In the genomic region with DNA sequence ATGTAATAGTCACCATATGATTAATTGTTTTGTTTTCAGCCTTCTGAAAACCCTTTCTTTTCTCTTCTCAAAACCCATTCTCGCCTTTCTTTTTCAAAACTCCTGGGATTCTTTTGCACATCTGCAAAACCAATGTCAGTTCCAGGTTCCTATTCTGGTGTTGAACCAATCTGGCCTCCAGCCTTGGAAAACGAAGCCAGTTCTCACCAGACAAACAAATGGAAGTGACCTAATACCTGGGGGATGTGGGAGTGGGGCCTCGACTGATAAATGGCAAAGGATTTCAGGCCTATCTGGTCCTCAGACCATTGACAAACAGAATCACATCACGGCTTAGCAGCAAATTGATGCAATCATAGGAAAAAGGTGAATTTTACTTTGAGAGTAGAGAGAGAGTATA, we compare ENCODE assay signal across 15 cellular contexts.
DNase-seq lines count a peak whose midpoint lies in the region; ATAC-seq and TF ChIP-seq lines count a peak whose summit lies in the region.
"Had no signal": no experiment of that assay in that cellular context is flagged by ENCODE, and none has a peak within 500 bp of the region (broad histone marks: within the 10 kb centered on the region; RNA-seq: fewer than 3 reads in every experiment).

No MANE protein-coding gene starts in this region.

- peaks cover 4 to 17% (median 10%) of the 10 kb centered on the region in 5 donors for H3K27me3 Mint-ChIP-seq in naive thymus-derived CD8-positive, alpha-beta T cell
- H3K27me3 Mint-ChIP-seq: CD4-positive, CD25-positive, alpha-beta regulatory T cell had no signal

- H3K4ac ChIP-seq in mesenchymal stem cell (ENCODE audit: low read depth in 1 of 2, low read length in 2 of 2): no peak overlapping the region

- no peaks in the 10 kb centered on the region for H3K36me3 Mint-ChIP-seq in naive thymus-derived CD8-positive, alpha-beta T cell
- H3K36me3 Mint-ChIP-seq: CD4-positive, CD25-positive, alpha-beta regulatory T cell had no signal

- H3K4me1 Mint-ChIP-seq in naive thymus-derived CD8-positive, alpha-beta T cell: peaks cover 0 to 2% (median 0%) of the 10 kb centered on the region in 4 donors
- H3K4me1 Mint-ChIP-seq: CD4-positive, CD25-positive, alpha-beta regulatory T cell had no signal

- no peak overlapping the region for H2BK15ac ChIP-seq in mesenchymal stem cell (ENCODE audit: low read depth, poor library complexity, severe bottlenecking)

- no peak for TF ChIP-seq CTCF in astrocyte of the spinal cord (IDR thresholded peaks at IDR 0.05; ENCODE audit: low read depth, low read length)

- no peak overlapping the region for H3K14ac ChIP-seq in mesenchymal stem cell (ENCODE audit: low read length in 2 of 2)

- H4K8ac ChIP-seq in mesenchymal stem cell (ENCODE audit: low read length): no peak overlapping the region

- peak overlapping the region; percentile 44 for H4K91ac ChIP-seq in mesenchymal stem cell (ENCODE audit: low read length)

- H2AFZ ChIP-seq in ACC112 (ENCODE audit: low read length, unreplicated experiment) (no peak overlapping the region), mesenchymal stem cell (ENCODE audit: low read depth, low read length) (no peak overlapping the region)

- no peak overlapping the region for H2BK120ac ChIP-seq in mesenchymal stem cell (ENCODE audit: low read depth, low read length)

- peaks cover 8% of the 10 kb centered on the region for H3K79me1 ChIP-seq in mesenchymal stem cell (replicated peaks; ENCODE audit: low read length, poor library complexity, severe bottlenecking)

- no peak overlapping the region for H3K27ac Mint-ChIP-seq in naive thymus-derived CD8-positive, alpha-beta T cell
- H3K27ac Mint-ChIP-seq: CD4-positive, CD25-positive, alpha-beta regulatory T cell; HFFc6 had no signal

- H3K27ac ChIP-seq in ACC112 (ENCODE audit: low read depth, low read length) (peak overlapping the region; percentile 68), mesenchymal stem cell (ENCODE audit: low read length, poor library complexity, severe bottlenecking) (peak overlapping the region; percentile 68)
- H3K27ac ChIP-seq: 22Rv1; BLaER1 treated with 17β-estradiol and CSF1 and Interleukin-3, amounts not matched to agents 10 nM and 100 nM had no signal

- in situ Hi-C loops in astrocyte of the spinal cord (cut with HindIII; ENCODE audit: low sequenced_read_pairs): no loop called here

- no peaks in the 10 kb centered on the region for H3K9me3 ChIP-seq in mesenchymal stem cell (ENCODE audit: control insufficient read depth, low read length)
- H3K9me3 ChIP-seq: BLaER1 treated with 17β-estradiol and CSF1 and Interleukin-3, amounts not matched to agents 10 nM and 100 nM had no signal

- H3K36me3 ChIP-seq in ACC112 (ENCODE audit: insufficient read depth, low read length): peaks cover 21% of the 10 kb centered on the region
- H3K36me3 ChIP-seq in mesenchymal stem cell (ENCODE audit: control insufficient read depth in 1 of 2, insufficient read depth in 2 of 2, low read depth in 1 of 2, low read length in 2 of 2): peaks cover 0 to 9% of the 10 kb centered on the region in 2 experiments
- H3K36me3 ChIP-seq in H7 (replicated peaks; ENCODE audit: control insufficient read depth, insufficient read depth, low read length): no peaks in the 10 kb centered on the region
- H3K36me3 ChIP-seq: BLaER1 treated with 17β-estradiol and CSF1 and Interleukin-3, amounts not matched to agents 10 nM and 100 nM had no signal

- H3K4me3 ChIP-seq in ACC112 (ENCODE audit: low read depth, low read length): no peak overlapping the region
- H3K4me3 ChIP-seq in astrocyte of the spinal cord (ENCODE audit: low read depth, low read length): no peak overlapping the region
- no peak overlapping the region for H3K4me3 ChIP-seq in mesenchymal stem cell (ENCODE audit: insufficient read depth in 1 of 2, low read depth in 1 of 2, low read length in 2 of 2)
- no peak overlapping the region for H3K4me3 ChIP-seq in H7 (ENCODE audit: insufficient read depth, low read depth, low read length)
- H3K4me3 ChIP-seq: BLaER1 treated with 17β-estradiol and CSF1 and Interleukin-3, amounts not matched to agents 10 nM and 100 nM had no signal

- no peak overlapping the region for H3K4me2 ChIP-seq in mesenchymal stem cell (ENCODE audit: low read length, poor library complexity, severe bottlenecking)
- H3K4me2 ChIP-seq: BLaER1 treated with 17β-estradiol and CSF1 and Interleukin-3, amounts not matched to agents 10 nM and 100 nM had no signal

- no peak overlapping the region for H3K4me3 Mint-ChIP-seq in naive thymus-derived CD8-positive, alpha-beta T cell
- H3K4me3 Mint-ChIP-seq: CD4-positive, CD25-positive, alpha-beta regulatory T cell; HFFc6 had no signal

- no peaks in the 10 kb centered on the region for H3K9me3 Mint-ChIP-seq in naive thymus-derived CD8-positive, alpha-beta T cell
- H3K9me3 Mint-ChIP-seq: HFFc6 had no signal

- peaks cover under 1% of the 10 kb centered on the region for H3K79me2 ChIP-seq in ACC112 (ENCODE audit: control insufficient read depth, insufficient read depth, low read length, unreplicated experiment)

- H2BK12ac ChIP-seq in mesenchymal stem cell (ENCODE audit: low read length in 2 of 2): no peak overlapping the region

- 75% methylated on average over 4 of the region's 4 CpGs for WGBS in mesenchymal stem cell

- no peak overlapping the region for H3K18ac ChIP-seq in mesenchymal stem cell (ENCODE audit: low read depth in 1 of 2, low read length in 2 of 2)

- H2AK5ac ChIP-seq in mesenchymal stem cell (ENCODE audit: low read length, severe bottlenecking): peak overlapping the region; percentile 61

- H3K23ac ChIP-seq in mesenchymal stem cell (ENCODE audit: low read length in 2 of 2): no peak overlapping the region

- intact Hi-C loops in sciatic nerve (cut with DNase I): no loop called here

- H3K27me3 ChIP-seq in ACC112 (ENCODE audit: insufficient read depth, low read length) (no peaks in the 10 kb centered on the region), mesenchymal stem cell (ENCODE audit: control insufficient read depth in 1 of 2, insufficient read depth in 1 of 2, low read length in 2 of 2) (no peaks in the 10 kb centered on the region), H7 (ENCODE audit: control insufficient read depth, insufficient read depth, low read length) (no peaks in the 10 kb centered on the region)
- H3K27me3 ChIP-seq: BLaER1 treated with 17β-estradiol and CSF1 and Interleukin-3, amounts not matched to agents 10 nM and 100 nM had no signal

- peak; percentile 46 for DNase-seq in astrocyte of the spinal cord (ENCODE audit: low read depth, low spot score)
- DNase-seq in mesenchymal stem cell: no peak
- no peak for DNase-seq in sciatic nerve (ENCODE audit: low spot score)
- DNase-seq in AG20443 (ENCODE audit: low spot score): no peak
- no peak for DNase-seq in naive thymus-derived CD8-positive, alpha-beta T cell
- no peak for DNase-seq in H7
- DNase-seq: CD4-positive, CD25-positive, alpha-beta regulatory T cell; DMS53; GF-D8; HCEC 1CT; HFFc6 had no signal

- POLR2A ChIA-PET in naive thymus-derived CD8-positive, alpha-beta T cell (lab: Charles Lee): no interaction called here

- H3K4me1 ChIP-seq in ACC112 (ENCODE audit: control insufficient read depth, insufficient read depth, low read length, unreplicated experiment) (peaks cover 30% of the 10 kb centered on the region), mesenchymal stem cell (ENCODE audit: control insufficient read depth, insufficient read depth, low read depth, low read length) (peaks cover 5% of the 10 kb centered on the region)
- H3K4me1 ChIP-seq: BLaER1 treated with 17β-estradiol and CSF1 and Interleukin-3, amounts not matched to agents 10 nM and 100 nM had no signal

- ATAC-seq in sciatic nerve (peak; percentile 31), GM21619 (IDR thresholded peaks at IDR 0.05; ENCODE audit: unreplicated experiment) (no peak)
- no peak for ATAC-seq in naive thymus-derived CD8-positive, alpha-beta T cell

- H2BK5ac ChIP-seq in mesenchymal stem cell (ENCODE audit: low read depth, low read length, poor library complexity, severe bottlenecking): no peak overlapping the region

- H3K9ac ChIP-seq in mesenchymal stem cell (ENCODE audit: low read length): no peak overlapping the region
- H3K9ac ChIP-seq: BLaER1 treated with 17β-estradiol and CSF1 and Interleukin-3, amounts not matched to agents 10 nM and 100 nM had no signal
